ENCODE assay signal across 15 cellular contexts in genomic region chr5:66821626-66822429, GRCh38.
DNase-seq lines count a peak whose midpoint lies in the region; ATAC-seq and TF ChIP-seq lines count a peak whose summit lies in the region.
"Had no signal": no experiment of that assay in that cellular context is flagged by ENCODE, and none has a peak within 500 bp of the region (broad histone marks: within the 10 kb centered on the region; RNA-seq: fewer than 3 reads in every experiment).

No MANE protein-coding gene starts in this region.

- no peak overlapping the region for H3K4me3 ChIP-seq in BLaER1
- H3K4me3 ChIP-seq in skeletal muscle tissue (ENCODE audit: low read length in 3 of 3) = no peak overlapping the region
- H3K4me3 ChIP-seq: gastrocnemius medialis had no signal

- H3K4me2 ChIP-seq in BLaER1 = peak overlapping the region; percentile 8; the same call in 1 of the 2 replicates

- peaks cover 2% of the 10 kb centered on the region for H3K36me3 Mint-ChIP-seq in activated naive CD8-positive, alpha-beta T cell treated with anti-CD3 and anti-CD28 coated beads for 36 hours
- H3K36me3 Mint-ChIP-seq: naive thymus-derived CD8-positive, alpha-beta T cell had no signal

- no peaks in the 10 kb centered on the region for H3K36me3 ChIP-seq in BLaER1
- H3K36me3 ChIP-seq in skeletal muscle tissue (ENCODE audit: control insufficient read depth in 3 of 3, insufficient read depth in 3 of 3, low read length in 3 of 3) = no peaks in the 10 kb centered on the region
- H3K36me3 ChIP-seq: gastrocnemius medialis had no signal

- peak; percentile 75 to 87 for ATAC-seq in activated CD4-positive, CD25-positive, alpha-beta regulatory T cell treated with anti-CD3 and anti-CD28 coated beads, Interleukin-2, amount 50 U/mL, for 24 hours
- ATAC-seq in GM18858 (IDR thresholded peaks at IDR 0.05; ENCODE audit: unreplicated experiment) = no peak
- ATAC-seq in GM18907 (IDR thresholded peaks at IDR 0.05; ENCODE audit: unreplicated experiment) = no peak
- no peak for ATAC-seq in HG02885 (IDR thresholded peaks at IDR 0.05; ENCODE audit: poor library complexity, unreplicated experiment)
- no peak for ATAC-seq in GM18505 (IDR thresholded peaks at IDR 0.05; ENCODE audit: unreplicated experiment)
- ATAC-seq: gastrocnemius medialis; naive thymus-derived CD8-positive, alpha-beta T cell had no signal

- DNase-seq in activated naive CD8-positive, alpha-beta T cell treated with anti-CD3 and anti-CD28 coated beads for 36 hours = peak; percentile 64
- DNase-seq: activated B cell treated with CpG ODN at 0.5 μM for 24 hours; DMS79; effector CD4-positive, alpha-beta T cell; gastrocnemius medialis; naive thymus-derived CD8-positive, alpha-beta T cell; NCI-H1930; NCI-H774 had no signal

- H3K27me3 ChIP-seq in BLaER1 (no peaks in the 10 kb centered on the region), skeletal muscle tissue (ENCODE audit: control insufficient read depth in 3 of 3, insufficient read depth in 3 of 3, low read length in 3 of 3) (no peaks in the 10 kb centered on the region)
- H3K27me3 ChIP-seq: gastrocnemius medialis had no signal

- no peak for TF ChIP-seq POLR2A in GM18505 (IDR thresholded peaks at IDR 0.05; ENCODE audit: borderline replicate concordance, extremely low read depth, insufficient read depth, insufficient read length)

- H3K27me3 Mint-ChIP-seq in activated naive CD8-positive, alpha-beta T cell treated with anti-CD3 and anti-CD28 coated beads for 36 hours = peaks cover 14% of the 10 kb centered on the region

- H3K9me3 ChIP-seq in BLaER1 (no peaks in the 10 kb centered on the region), skeletal muscle tissue (ENCODE audit: control insufficient read depth in 3 of 3, low read length in 3 of 3) (no peaks in the 10 kb centered on the region)
- H3K9me3 ChIP-seq: gastrocnemius medialis had no signal

- H3K9ac ChIP-seq in BLaER1 (no peak overlapping the region), skeletal muscle tissue (ENCODE audit: low read depth in 1 of 3, low read length in 3 of 3) (no peak overlapping the region)

- no peak overlapping the region for H3K27ac ChIP-seq in BLaER1
- H3K27ac ChIP-seq in skeletal muscle tissue (ENCODE audit: low read depth, low read length) = peak overlapping the region; percentile 2
- H3K27ac ChIP-seq: gastrocnemius medialis had no signal

- peaks cover 23% of the 10 kb centered on the region for H3K4me1 ChIP-seq in BLaER1
- no peaks in the 10 kb centered on the region for H3K4me1 ChIP-seq in skeletal muscle tissue (ENCODE audit: control insufficient read depth in 3 of 3, insufficient read depth in 3 of 3, low read length in 3 of 3)
- H3K4me1 ChIP-seq: gastrocnemius medialis had no signal

- H4K20me1 ChIP-seq in BLaER1 = no peaks in the 10 kb centered on the region

- peak overlapping the region; percentile 95 for H3K27ac Mint-ChIP-seq in activated naive CD8-positive, alpha-beta T cell treated with anti-CD3 and anti-CD28 coated beads for 36 hours
- H3K27ac Mint-ChIP-seq: activated B cell treated with CpG ODN at 0.5 μM for 24 hours had no signal

- H3K4me1 Mint-ChIP-seq in activated naive CD8-positive, alpha-beta T cell treated with anti-CD3 and anti-CD28 coated beads for 36 hours = peaks cover 17% of the 10 kb centered on the region

- peaks cover 4% of the 10 kb centered on the region for H3K9me3 Mint-ChIP-seq in activated naive CD8-positive, alpha-beta T cell treated with anti-CD3 and anti-CD28 coated beads for 36 hours
- H3K9me3 Mint-ChIP-seq: activated B cell treated with CpG ODN at 0.5 μM for 24 hours; naive thymus-derived CD8-positive, alpha-beta T cell had no signal

- H3K4me3 Mint-ChIP-seq in activated naive CD8-positive, alpha-beta T cell treated with anti-CD3 and anti-CD28 coated beads for 36 hours = peak overlapping the region; percentile 65
- H3K4me3 Mint-ChIP-seq: activated B cell treated with CpG ODN at 0.5 μM for 24 hours; naive thymus-derived CD8-positive, alpha-beta T cell had no signal

Comparison
In these comparisons a context has a peak if more than half of its experiments do, and no peak if none do; other contexts are left out.
1. ATAC-seq: peak in activated CD4-positive, CD25-positive, alpha-beta regulatory T cell treated with anti-CD3 and anti-CD28 coated beads, Interleukin-2, amount 50 U/mL, for 24 hours (2 of 2); none in GM18858 (single experiment), GM18907 (single experiment), HG02885 (single experiment) and GM18505 (single experiment).